Comparison of ENCODE assay signal across 17 cellular contexts in genomic region chr6:37658121-37658520, GRCh38. TPM values are rescaled to one million over a fixed set of nuclear protein-coding genes. Genes with fewer than 3 reads are reported as not detected.
DNase-seq lines count a peak whose midpoint lies in the region; ATAC-seq, FAIRE-seq and TF ChIP-seq lines count a peak whose summit lies in the region.
"Had no signal": no experiment of that assay in that cellular context is flagged by ENCODE, and none has a peak within 500 bp of the region (broad histone marks: within the 10 kb centered on the region; RNA-seq: fewer than 3 reads in every experiment).

No MANE protein-coding gene starts in this region.

- no peak for TF ChIP-seq EP300 in A549 (IDR thresholded peaks at IDR 0.05)

- H3K4me1 Mint-ChIP-seq in stimulated activated effector memory CD8-positive, alpha-beta T cell treated with anti-CD3 and anti-CD28 coated beads, Interleukin-12 subunit alpha, Interleukin-12 subunit beta, amount 100 ng/mL, for 72 hours = peaks cover 3% of the 10 kb centered on the region
- peaks cover 8% of the 10 kb centered on the region for H3K4me1 Mint-ChIP-seq in activated T-cell treated with anti-CD3 and anti-CD28 coated beads, Interleukin-2, amount 50 U/mL, for 24 hours (ENCODE audit: low read depth)
- H3K4me1 Mint-ChIP-seq: B cell had no signal

- no peaks in the 10 kb centered on the region for H3K36me3 Mint-ChIP-seq in stimulated activated effector memory CD8-positive, alpha-beta T cell treated with anti-CD3 and anti-CD28 coated beads, Interleukin-12 subunit alpha, Interleukin-12 subunit beta, amount 100 ng/mL, for 72 hours
- peaks cover 27% of the 10 kb centered on the region for H3K36me3 Mint-ChIP-seq in activated T-cell treated with anti-CD3 and anti-CD28 coated beads, Interleukin-2, amount 50 U/mL, for 24 hours (ENCODE audit: low read depth)

- no peak for ATAC-seq in A549
- peak; percentile 25 for ATAC-seq in stimulated activated effector memory CD8-positive, alpha-beta T cell treated with anti-CD3 and anti-CD28 coated beads, Interleukin-12 subunit alpha, Interleukin-12 subunit beta, amount 100 ng/mL, for 72 hours
- ATAC-seq in GM19467 (IDR thresholded peaks at IDR 0.05; ENCODE audit: unreplicated experiment) = no peak

- H3K4me1 ChIP-seq in A549 = peaks cover 16% of the 10 kb centered on the region
- H3K4me1 ChIP-seq in keratinocyte (ENCODE audit: control insufficient read depth, extremely low read depth, insufficient read depth, low read length) = peaks cover 16% of the 10 kb centered on the region

- FAIRE-seq in A549 (lab: Jason Lieb, UNC) (no peak), keratinocyte (lab: Jason Lieb, UNC) (no peak), D721Med (lab: Jason Lieb, UNC) (no peak)
- FAIRE-seq: G401.6, GM12891 had no signal

- TF ChIP-seq CTCF in A549 (IDR thresholded peaks at IDR 0.05) = no peak
- TF ChIP-seq CTCF in RWPE1 (conservative IDR thresholded peaks at IDR 0.05; ENCODE audit: low read depth) = no peak
- TF ChIP-seq CTCF in keratinocyte (optimal IDR thresholded peaks at IDR 0.05 in 1 of 3, IDR thresholded peaks at IDR 0.05 in 1 of 3, conservative IDR thresholded peaks at IDR 0.05 in 1 of 3; ENCODE audit: extremely low read depth in 1 of 3, insufficient read depth in 2 of 3, low read length in 3 of 3) = no peak
- no peak for TF ChIP-seq CTCF in D721Med (IDR thresholded peaks at IDR 0.05; ENCODE audit: insufficient read depth, missing control alignments)

- no peak overlapping the region for H3K4me3 ChIP-seq in A549
- no peak overlapping the region for H3K4me3 ChIP-seq in keratinocyte (ENCODE audit: control insufficient read depth in 2 of 3, extremely low read depth in 1 of 3, insufficient read depth in 2 of 3, low read depth in 1 of 3, low read length in 3 of 3)

- no peak overlapping the region for H3K4me3 Mint-ChIP-seq in stimulated activated effector memory CD8-positive, alpha-beta T cell treated with anti-CD3 and anti-CD28 coated beads, Interleukin-12 subunit alpha, Interleukin-12 subunit beta, amount 100 ng/mL, for 72 hours
- H3K4me3 Mint-ChIP-seq in activated T-cell treated with anti-CD3 and anti-CD28 coated beads, Interleukin-2, amount 50 U/mL, for 24 hours = no peak overlapping the region
- H3K4me3 Mint-ChIP-seq: B cell; CD4-positive, alpha-beta T cell had no signal

- H2AFZ ChIP-seq in keratinocyte (ENCODE audit: control insufficient read depth, low read length) = no peak overlapping the region

- DNase-seq in A549 (ENCODE audit: low read depth in 1 of 2, low spot score in 1 of 2) (no peak), RWPE1 (ENCODE audit: low spot score) (no peak), keratinocyte (ENCODE audit: low read depth, low spot score) (no peak), D721Med (ENCODE audit: insufficient read length, low spot score) (no peak)
- no peak for DNase-seq in stimulated activated effector memory CD8-positive, alpha-beta T cell treated with anti-CD3 and anti-CD28 coated beads, Interleukin-12 subunit alpha, Interleukin-12 subunit beta, amount 100 ng/mL, for 72 hours (ENCODE audit: low spot score in 2 of 2)
- DNase-seq in activated T-cell treated with anti-CD3 and anti-CD28 coated beads, Interleukin-2, amount 50 U/mL, for 24 hours = no peak
- DNase-seq: 8988T; C1 segment of cervical spinal cord; CD4-positive, alpha-beta T cell; DMS153; DMS79 treated with DMSO at 0.1 percent for 48 hours; KBM-7 had no signal

- H3K9me1 ChIP-seq in keratinocyte (ENCODE audit: control insufficient read depth, extremely low read depth, insufficient read depth, low read length) = no peaks in the 10 kb centered on the region

- TF ChIP-seq POLR2A in A549 (IDR thresholded peaks at IDR 0.05; ENCODE audit: low read length) = no peak

- dilution Hi-C loops in keratinocyte (cut with MboI; ENCODE audit: extremely low pct_ligation_motif_present, low sequenced_read_pairs) = no loop called here

- 93% methylated on average over 28 of the region's 29 CpGs for WGBS in A549 (ENCODE audit: missing lambda C conversion rate)

- no peaks in the 10 kb centered on the region for H3K79me2 ChIP-seq in keratinocyte (ENCODE audit: control insufficient read depth, insufficient read depth, low read length)

- H3K4me2 ChIP-seq in A549 = no peak overlapping the region; the same call in 2 of the 3 replicates
- H3K4me2 ChIP-seq in keratinocyte (ENCODE audit: control insufficient read depth, extremely low read depth, insufficient read depth, low read depth, low read length) = peak overlapping the region; percentile 50

- no peaks in the 10 kb centered on the region for H3K36me3 ChIP-seq in keratinocyte (ENCODE audit: control insufficient read depth in 2 of 2, extremely low read depth in 1 of 2, insufficient read depth in 2 of 2, low read length in 2 of 2)

- no peaks in the 10 kb centered on the region for H3K27me3 ChIP-seq in keratinocyte (ENCODE audit: control insufficient read depth, extremely low read depth, insufficient read depth, low read length)

- no peak overlapping the region for H3K27ac Mint-ChIP-seq in stimulated activated effector memory CD8-positive, alpha-beta T cell treated with anti-CD3 and anti-CD28 coated beads, Interleukin-12 subunit alpha, Interleukin-12 subunit beta, amount 100 ng/mL, for 72 hours
- no peak overlapping the region for H3K27ac Mint-ChIP-seq in activated T-cell treated with anti-CD3 and anti-CD28 coated beads, Interleukin-2, amount 50 U/mL, for 24 hours
- H3K27ac Mint-ChIP-seq: B cell; CD4-positive, alpha-beta T cell had no signal

- no peak overlapping the region for H3K9ac ChIP-seq in keratinocyte (ENCODE audit: control insufficient read depth, extremely low read depth, insufficient read depth, low read length)

- POLR2A ChIA-PET in A549 (lab: Yijun Ruan, JAX) (no interaction called here), RWPE1 (lab: Yijun Ruan, JAX; ENCODE audit: low non-redundant PET) (no interaction called here)

- peaks cover 9% of the 10 kb centered on the region for H3K9me3 Mint-ChIP-seq in stimulated activated effector memory CD8-positive, alpha-beta T cell treated with anti-CD3 and anti-CD28 coated beads, Interleukin-12 subunit alpha, Interleukin-12 subunit beta, amount 100 ng/mL, for 72 hours
- peaks cover 10% of the 10 kb centered on the region for H3K9me3 Mint-ChIP-seq in activated T-cell treated with anti-CD3 and anti-CD28 coated beads, Interleukin-2, amount 50 U/mL, for 24 hours

- no peaks in the 10 kb centered on the region for H4K20me1 ChIP-seq in keratinocyte (ENCODE audit: control insufficient read depth, extremely low read depth, insufficient read depth, low read length)

- H3K27ac ChIP-seq in A549 = peak overlapping the region; percentile 70 to 83
- peak overlapping the region; percentile 59 for H3K27ac ChIP-seq in RWPE1
- no peak overlapping the region for H3K27ac ChIP-seq in keratinocyte (ENCODE audit: control insufficient read depth, insufficient read depth, low read length)
- H3K27ac ChIP-seq: HL-60 had no signal

- CTCF ChIA-PET in A549 (lab: Yijun Ruan, JAX) (interaction anchor here (1.1 to 2.0 kb wide), 4 partner anchors 9 to 100 kb away, joined by 3 to 5 read pairs (median 3); no protein-coding TSS in a partner anchor), RWPE1 (lab: Yijun Ruan, JAX) (interaction anchor here (0.7 to 2.3 kb wide), 3 partner anchors 34 to 120 kb away, joined by 3 to 7 read pairs (median 4); no protein-coding TSS in a partner anchor)

- H3K9me3 ChIP-seq in A549 = no peaks in the 10 kb centered on the region
- H3K9me3 ChIP-seq in keratinocyte (ENCODE audit: control insufficient read depth, low read depth, low read length) = peaks cover 4% of the 10 kb centered on the region

- TF ChIP-seq RAD21 in A549 (conservative IDR thresholded peaks at IDR 0.05 in 1 of 2, IDR thresholded peaks at IDR 0.05 in 1 of 2) = no peak

- H3K27me3 Mint-ChIP-seq in activated T-cell treated with anti-CD3 and anti-CD28 coated beads, Interleukin-2, amount 50 U/mL, for 24 hours = no peaks in the 10 kb centered on the region
- H3K27me3 Mint-ChIP-seq: B cell had no signal

TF ChIP-seq in A549, 52 proteins besides CTCF, POLR2A, EP300 and RAD21:
- no peak for TF ChIP-seq RARB (CRISPR knock-in tag; IDR thresholded peaks at IDR 0.05)
- TF ChIP-seq ZNF302 (CRISPR knock-in tag; IDR thresholded peaks at IDR 0.05) = no peak
- no peak for TF ChIP-seq PBX3 (IDR thresholded peaks at IDR 0.05)
- no peak for TF ChIP-seq TFCP2L1 (CRISPR knock-in tag; IDR thresholded peaks at IDR 0.05)
- TF ChIP-seq USF2 (IDR thresholded peaks at IDR 0.05) = no peak
- TF ChIP-seq ESRRA (IDR thresholded peaks at IDR 0.05; ENCODE audit: borderline replicate concordance, low read length) = no peak

RNA-seq across cellular contexts. Expression of gene MDGA1, which starts 39.6 kb away (rescaled TPM):
- polyA plus RNA-seq in A549 (2011; rRNA removed) (0.74 and 1.1 TPM in 2 replicates), A549 (2017; fragmentation: RNase III; extraction: RNeasy Plus Mini Kit Qiagen cat#74134 plus additional on column Dnase treatment) (7.5 to 9.1 TPM (median 8.5 TPM) in 3 replicates), keratinocyte (0.26 to 1.0 TPM (median 0.32 TPM) in 3 replicates)
- polyA plus RNA-seq in A549 (2012; cell fraction: cytosol; rRNA removed) = 7.4 and 7.5 TPM in 2 replicates
- polyA plus RNA-seq in A549 (2012; cell fraction: nucleus; rRNA removed) = 22.8 and 24.6 TPM in 2 replicates
- polyA minus RNA-seq in A549 (2011; rRNA and poly(A)+ RNA removed) = 2.6 and 3.7 TPM in 2 replicates
- polyA plus RNA-seq in keratinocyte (2011; ENCODE audit: low read depth) = 0.29 TPM
- 0.11 and 0.23 TPM in 2 replicates for polyA plus RNA-seq in keratinocyte (2011; cell fraction: cytosol; rRNA removed)
- 2.3 and 2.4 TPM in 2 replicates for polyA plus RNA-seq in keratinocyte (2011; cell fraction: nucleus; rRNA removed)
- polyA plus RNA-seq in keratinocyte (2012; ENCODE audit: low replicate concordance) = 0.38 and 0.77 TPM in 2 replicates
- polyA minus RNA-seq in keratinocyte = 0.26 to 5.0 TPM (median 4.2 TPM) in 3 replicates
- 0.19 TPM for polyA minus RNA-seq in keratinocyte (2011; cell fraction: cytosol; rRNA and poly(A)+ RNA removed)
- polyA minus RNA-seq in keratinocyte (2011; cell fraction: nucleus; rRNA and poly(A)+ RNA removed) = 0.84 and 1.6 TPM in 2 replicates
